ENCODE assay signal across 1 cellular context in genomic region chr3:30660656-30661055, GRCh38.
TF ChIP-seq lines count a peak whose summit lies in the region.

No MANE protein-coding gene starts in this region.

TF ChIP-seq in WTC11, 78 proteins besides CTCF, POLR2A, EP300 and RAD21 (continued from another document):
- TF ChIP-seq ARID4B (CRISPR knock-in tag; IDR thresholded peaks at IDR 0.05; ENCODE audit: borderline replicate concordance) (no peak), IRF2 (CRISPR knock-in tag; IDR thresholded peaks at IDR 0.05; ENCODE audit: borderline replicate concordance, low read depth) (no peak), ZNF532 (CRISPR knock-in tag; IDR thresholded peaks at IDR 0.05; ENCODE audit: borderline replicate concordance) (no peak), GRHL2 (CRISPR knock-in tag; IDR thresholded peaks at IDR 0.05; ENCODE audit: insufficient replicate concordance, severe bottlenecking) (no peak), ZNF121 (CRISPR knock-in tag; IDR thresholded peaks at IDR 0.05) (no peak), E2F5 (CRISPR knock-in tag; IDR thresholded peaks at IDR 0.05) (no peak), PRRX2 (CRISPR knock-in tag; IDR thresholded peaks at IDR 0.05) (no peak), TEAD1 (CRISPR knock-in tag; IDR thresholded peaks at IDR 0.05) (no peak), NFYB (CRISPR knock-in tag; conservative IDR thresholded peaks at IDR 0.05; ENCODE audit: low read depth) (no peak)
